In genomic region chr7:6305330-6305729, GRCh38 we compare ENCODE assay signal across 17 cellular contexts. TPM values are rescaled to one million over a fixed set of nuclear protein-coding genes. Genes with fewer than 3 reads are reported as not detected.
A peak's percentile ranks its signal among the peaks of the same experiment; 100 is the strongest.
DNase-seq lines count a peak whose midpoint lies in the region; ATAC-seq and TF ChIP-seq lines count a peak whose summit lies in the region.
"Had no signal": no experiment of that assay in that cellular context is flagged by ENCODE, and none has a peak within 500 bp of the region (broad histone marks: within the 10 kb centered on the region; RNA-seq: fewer than 3 reads in every experiment).

No MANE protein-coding gene starts in this region.

- H3K4me1 Mint-ChIP-seq in Calu3 (ENCODE audit: low read depth, unreplicated experiment) (peaks cover 38% of the 10 kb centered on the region), nephron progenitor cell (peaks cover 9% of the 10 kb centered on the region)
- H3K4me1 Mint-ChIP-seq: CD14-positive monocyte; CD4-positive, alpha-beta memory T cell; IgD-negative memory B cell had no signal

- H3K4me1 ChIP-seq in RWPE2 (ENCODE audit: insufficient read depth, poor library complexity, severe bottlenecking) (peaks cover 34% of the 10 kb centered on the region), smooth muscle cell (ENCODE audit: low read depth) (no peaks in the 10 kb centered on the region)

- H3K4me3 ChIP-seq in RWPE2 (ENCODE audit: severe bottlenecking) = no peak overlapping the region
- no peak overlapping the region for H3K4me3 ChIP-seq in smooth muscle cell
- H3K4me3 ChIP-seq: BLaER1 had no signal

- intact Hi-C loops in Calu3 (cut with micrococcal nuclease; ENCODE audit: unreplicated experiment) = loop anchor here (5.0 kb wide), 1 partner anchor 33 kb away; the partner anchor contains the start of gene CYTH3

- H3K27me3 Mint-ChIP-seq in Calu3 (ENCODE audit: unreplicated experiment) (no peaks in the 10 kb centered on the region), nephron progenitor cell (ENCODE audit: low read depth, poor library complexity) (peaks cover 2% of the 10 kb centered on the region)
- H3K27me3 Mint-ChIP-seq: CD4-positive, alpha-beta memory T cell; IgD-negative memory B cell had no signal

- H2AFZ ChIP-seq in smooth muscle cell (ENCODE audit: low read depth) = no peak overlapping the region

- H3K36me3 ChIP-seq in RWPE2 (ENCODE audit: low read depth) (no peaks in the 10 kb centered on the region), smooth muscle cell (ENCODE audit: low read depth) (no peaks in the 10 kb centered on the region)
- H3K36me3 ChIP-seq: BLaER1 had no signal

- H4K20me1 ChIP-seq in smooth muscle cell (ENCODE audit: low read depth) = no peaks in the 10 kb centered on the region
- H4K20me1 ChIP-seq: BLaER1 had no signal

- H3K9me3 Mint-ChIP-seq in Calu3 (ENCODE audit: low read depth, unreplicated experiment) (no peaks in the 10 kb centered on the region), nephron progenitor cell (no peaks in the 10 kb centered on the region)
- H3K9me3 Mint-ChIP-seq: CD4-positive, alpha-beta memory T cell; HFFc6; IgD-negative memory B cell had no signal

- DNase-seq in Calu3 (no peak), RWPE2 (ENCODE audit: low spot score) (no peak), nephron progenitor cell (no peak), smooth muscle cell (lab: John Stamatoyannopoulos, UW; ENCODE audit: unreplicated experiment) (no peak), medulla oblongata (ENCODE audit: extremely low spot score) (no peak)
- DNase-seq: CD4-positive, alpha-beta memory T cell; DMS79; GDM1; GOT3; H7; HFFc6; KBM-7 had no signal

- H3K27ac ChIP-seq in 22Rv1 (0 out of 2 replicates have a peak overlapping the region, but pooled peaks have one; percentile 12), RWPE2 (ENCODE audit: poor library complexity, severe bottlenecking) (peak overlapping the region; percentile 62), smooth muscle cell (ENCODE audit: low read depth) (no peak overlapping the region)
- H3K27ac ChIP-seq: BLaER1, HL-60 had no signal

- H3K36me3 Mint-ChIP-seq in Calu3 (ENCODE audit: insufficient read depth, unreplicated experiment) = peaks cover 8% of the 10 kb centered on the region
- H3K36me3 Mint-ChIP-seq in nephron progenitor cell (ENCODE audit: low read depth) = no peaks in the 10 kb centered on the region
- H3K36me3 Mint-ChIP-seq: CD14-positive monocyte; CD4-positive, alpha-beta memory T cell; IgD-negative memory B cell had no signal

- no peak overlapping the region for H3K4me2 ChIP-seq in smooth muscle cell
- H3K4me2 ChIP-seq: BLaER1 had no signal

- H3K27me3 ChIP-seq in RWPE2 (ENCODE audit: insufficient read depth, poor library complexity, severe bottlenecking) (no peaks in the 10 kb centered on the region), smooth muscle cell (ENCODE audit: low read depth) (no peaks in the 10 kb centered on the region)
- H3K27me3 ChIP-seq: BLaER1 had no signal

- BruUV-seq in Calu3 (replicated peaks; lab: Mats Ljungman, UMichigan) = no TSS peak

- H3F3A ChIP-seq in smooth muscle cell (ENCODE audit: low read depth) = no peaks in the 10 kb centered on the region

- H3K79me2 ChIP-seq in smooth muscle cell (ENCODE audit: low read depth) = no peaks in the 10 kb centered on the region

- no peak for TF ChIP-seq CTCF in 22Rv1 (IDR thresholded peaks at IDR 0.05)
- TF ChIP-seq CTCF in Calu3 (IDR thresholded peaks at IDR 0.05; ENCODE audit: unreplicated experiment) = no peak
- TF ChIP-seq CTCF in RWPE2 (IDR thresholded peaks at IDR 0.05; ENCODE audit: poor library complexity, severe bottlenecking) = no peak
- TF ChIP-seq CTCF in nephron progenitor cell (IDR thresholded peaks at IDR 0.05) = no peak
- no peak for TF ChIP-seq CTCF in smooth muscle cell (IDR thresholded peaks at IDR 0.05; ENCODE audit: borderline replicate concordance, insufficient read depth, poor library complexity, severe bottlenecking)

- H3K9ac ChIP-seq in smooth muscle cell (ENCODE audit: low read depth) = no peak overlapping the region
- H3K9ac ChIP-seq: BLaER1 had no signal

- CTCF ChIA-PET in Calu3 (lab: Charles Lee) = no interaction called here

- H3K9me3 ChIP-seq in RWPE2 (ENCODE audit: severe bottlenecking) (no peaks in the 10 kb centered on the region), smooth muscle cell (replicated peaks; ENCODE audit: low read depth) (no peaks in the 10 kb centered on the region)
- H3K9me3 ChIP-seq: BLaER1 had no signal

- H3K27ac Mint-ChIP-seq in Calu3 (ENCODE audit: unreplicated experiment) (peak overlapping the region; percentile 81), nephron progenitor cell (peak overlapping the region; percentile 64)
- H3K27ac Mint-ChIP-seq: CD4-positive, alpha-beta memory T cell; HFFc6; IgD-negative memory B cell had no signal

- ATAC-seq in RWPE2 (ENCODE audit: low read depth) = no peak

- 92% methylated on average over 2 of the region's 2 CpGs for WGBS in smooth muscle cell (ENCODE audit: low lambda C conversion rate)

- H3K4me3 Mint-ChIP-seq in Calu3 (ENCODE audit: low read depth, unreplicated experiment) = no peak overlapping the region
- H3K4me3 Mint-ChIP-seq in nephron progenitor cell = no peak overlapping the region
- H3K4me3 Mint-ChIP-seq: CD14-positive monocyte; CD4-positive, alpha-beta memory T cell; HFFc6; IgD-negative memory B cell had no signal

RNA-seq across cellular contexts. Expression of gene CYTH3, which starts 32.9 kb away (rescaled TPM):
- total RNA-seq in Calu3 (2022) = 47.2 and 73.4 TPM in 2 replicates
- total RNA-seq in smooth muscle cell = 7.6 and 18.4 TPM in 2 replicates
- polyA plus RNA-seq in smooth muscle cell = 11.4 and 12.3 TPM in 2 replicates

RNA-seq across cellular contexts. Expression of gene FAM220A, which starts 43.4 kb away (rescaled TPM):
- total RNA-seq in Calu3 (2022) (25.3 and 29.7 TPM in 2 replicates), smooth muscle cell (24.2 and 24.4 TPM in 2 replicates)
- polyA plus RNA-seq in smooth muscle cell = 6.8 and 7.4 TPM in 2 replicates
